Comparison of ENCODE assay signal across 8 cellular contexts in genomic region chr12:47882796-47883546, GRCh38. TPM values are rescaled to one million over a fixed set of nuclear protein-coding genes. Genes with fewer than 3 reads are reported as not detected.
DNase-seq lines count a peak whose midpoint lies in the region; ATAC-seq, FAIRE-seq and TF ChIP-seq lines count a peak whose summit lies in the region.

No MANE protein-coding gene starts in this region.

- peaks cover 38% of the 10 kb centered on the region for H3K4me1 ChIP-seq in lower lobe of right lung

- peaks cover 4% of the 10 kb centered on the region for H3K9me3 Mint-ChIP-seq in activated CD4-positive, alpha-beta T cell treated with anti-CD3 and anti-CD28 coated beads, Interleukin-2, amount 10 ng/mL, durations not matched to agents 24 days and 14 days

- ATAC-seq in GM19438 (IDR thresholded peaks at IDR 0.05; ENCODE audit: low read depth, unreplicated experiment) (peak; percentile 86), HG03342 (IDR thresholded peaks at IDR 0.05; ENCODE audit: unreplicated experiment) (peak; percentile 75), lower lobe of right lung (peak; percentile 71 to 81)

- H3K4me1 Mint-ChIP-seq in activated CD4-positive, alpha-beta T cell treated with anti-CD3 and anti-CD28 coated beads, Interleukin-2, amount 10 ng/mL, durations not matched to agents 24 days and 14 days, result peaks cover 81% of the 10 kb centered on the region

- TF ChIP-seq CTCF in lower lobe of right lung (IDR thresholded peaks at IDR 0.05), result no peak

- DNase-seq in DMS79 (lab: John Stamatoyannopoulos, UW) (peak; percentile 87), lower lobe of right lung (peak; percentile 75), NCI-H345 treated with DMSO at 0.1 percent for 48 hours (lab: John Stamatoyannopoulos, UW; ENCODE audit: unreplicated experiment) (no peak), KG1 (lab: John Stamatoyannopoulos, UW) (no peak), HTR-8/SVneo (ENCODE audit: insufficient read length, low spot score) (no peak)
- peak; percentile 84 for DNase-seq in activated CD4-positive, alpha-beta T cell treated with anti-CD3 and anti-CD28 coated beads, Interleukin-2, amount 10 ng/mL, durations not matched to agents 24 days and 14 days

- H3K36me3 ChIP-seq in lower lobe of right lung, result peaks cover 7% of the 10 kb centered on the region

- peak overlapping the region; percentile 99 for H3K27ac Mint-ChIP-seq in activated CD4-positive, alpha-beta T cell treated with anti-CD3 and anti-CD28 coated beads, Interleukin-2, amount 10 ng/mL, durations not matched to agents 24 days and 14 days

- H3K27ac ChIP-seq in lower lobe of right lung, result peak overlapping the region; percentile 11

- H3K9me3 ChIP-seq in lower lobe of right lung, result no peaks in the 10 kb centered on the region

- FAIRE-seq in HTR-8/SVneo (lab: Jason Lieb, UNC), result no peak

- H3K4me3 Mint-ChIP-seq in activated CD4-positive, alpha-beta T cell treated with anti-CD3 and anti-CD28 coated beads, Interleukin-2, amount 10 ng/mL, durations not matched to agents 24 days and 14 days, result peak overlapping the region; percentile 95

- no peaks in the 10 kb centered on the region for H3K27me3 ChIP-seq in lower lobe of right lung (ENCODE audit: low read depth)

- H3K27me3 Mint-ChIP-seq in activated CD4-positive, alpha-beta T cell treated with anti-CD3 and anti-CD28 coated beads, Interleukin-2, amount 10 ng/mL, durations not matched to agents 24 days and 14 days, result no peaks in the 10 kb centered on the region

- H3K4me3 ChIP-seq in lower lobe of right lung, result peak overlapping the region; percentile 8

- intact Hi-C loops in activated CD4-positive, alpha-beta T cell treated with anti-CD3 and anti-CD28 coated beads, Interleukin-2, amount 10 ng/mL, durations not matched to agents 24 days and 14 days (cut with micrococcal nuclease), result loop anchor here (10.0 kb wide), 1 partner anchor 1508 kb away; the partner anchor contains the start of gene SLC38A2
- intact Hi-C loops in lower lobe of right lung (cut with DNase I), result no loop called here

- peaks cover 81% of the 10 kb centered on the region for H3K36me3 Mint-ChIP-seq in activated CD4-positive, alpha-beta T cell treated with anti-CD3 and anti-CD28 coated beads, Interleukin-2, amount 10 ng/mL, durations not matched to agents 24 days and 14 days (ENCODE audit: low read depth)

RNA-seq across cellular contexts. Expression of gene VDR, which starts 21.8 kb away (rescaled TPM):
- total RNA-seq in activated CD4-positive, alpha-beta T cell treated with anti-CD3 and anti-CD28 coated beads, Interleukin-2, amount 10 ng/mL, durations not matched to agents 24 days and 14 days, result 267 and 277 TPM in 2 replicates
- 24.3 TPM for total RNA-seq in lower lobe of right lung

Comparison
In these comparisons a context has a peak if more than half of its experiments do, and no peak if none do; other contexts are left out.
1. DNase-seq: peak in DMS79 (single experiment), activated CD4-positive, alpha-beta T cell treated with anti-CD3 and anti-CD28 coated beads, Interleukin-2, amount 10 ng/mL, durations not matched to agents 24 days and 14 days (single experiment) and lower lobe of right lung (single experiment); none in NCI-H345 treated with DMSO at 0.1 percent for 48 hours (single experiment), KG1 (single experiment) and HTR-8/SVneo (single experiment).
2. RNA of gene VDR, which starts 21.8 kb away (total RNA-seq): 267 to 277 TPM in activated CD4-positive, alpha-beta T cell treated with anti-CD3 and anti-CD28 coated beads, Interleukin-2, amount 10 ng/mL, durations not matched to agents 24 days and 14 days; 24.3 TPM in lower lobe of right lung (single experiment); every median in the first group is over 10 times any median in the second.
3. Peak in every context shown above with its lines, with median percentiles within 50 percentile points of each other: ATAC-seq.